Comparison of ENCODE assay signal across 17 cellular contexts in genomic region chr17:82959990-82960418, GRCh38.
"Had no signal": no experiment of that assay in that cellular context is flagged by ENCODE, and none has a peak within 500 bp of the region (broad histone marks: within the 10 kb centered on the region; RNA-seq: fewer than 3 reads in every experiment).

No MANE protein-coding gene starts in this region.

- H3K27me3 ChIP-seq: esophagus muscularis mucosa, hepatocyte, ovary, upper lobe of left lung had no signal

- H3K27ac ChIP-seq: esophagus muscularis mucosa, hepatocyte, ovary, upper lobe of left lung had no signal

- H3K4me3 Mint-ChIP-seq: activated naive CD4-positive, alpha-beta T cell treated with anti-CD3 and anti-CD28 coated beads for 36 hours; activated T-helper 1 cell treated with anti-CD3 and anti-CD28 coated beads, Interleukin-12 subunit alpha, Interleukin-12 subunit beta, Interleukin-2, Interleukin-4 antibody, amounts not matched to agents 30 ng/mL and 10 ng/mL and 1 ng/mL, durations not matched to agents 14 hours and 24 hours and 36 hours; neural crest cell had no signal

- H3K9me3 ChIP-seq: ovary, SK-N-SH, upper lobe of left lung had no signal

- H3K4me3 ChIP-seq: esophagus muscularis mucosa, hepatocyte, ovary, upper lobe of left lung had no signal

- DNase-seq: activated CD4-positive, alpha-beta T cell treated with anti-CD3 and anti-CD28 coated beads for 1 hour; activated CD4-positive, alpha-beta T cell treated with anti-CD3 and anti-CD28 coated beads, Interleukin-2, amount 50 U/mL, for 4 hours; activated naive CD4-positive, alpha-beta T cell treated with anti-CD3 and anti-CD28 coated beads for 36 hours; SHP77; SK-N-SH; small intestine; stimulated activated CD4-positive, alpha-beta T cell treated with anti-CD3 and anti-CD28 coated beads, Interleukin-4, amount 100 ng/mL, for 4 hours; stimulated activated CD8-positive, alpha-beta memory T cell treated with anti-CD3 and anti-CD28 coated beads, Interleukin-4, amount 100 ng/mL, for 48 hours; stimulated activated naive CD4-positive, alpha-beta T cell treated with Interleukin-2 at 50 U/mL for 16 hours; T-helper 1 cell; T1000 had no signal

- H3K27ac Mint-ChIP-seq: activated naive CD4-positive, alpha-beta T cell treated with anti-CD3 and anti-CD28 coated beads for 36 hours; activated T-helper 1 cell treated with anti-CD3 and anti-CD28 coated beads, Interleukin-12 subunit alpha, Interleukin-12 subunit beta, Interleukin-2, Interleukin-4 antibody, amounts not matched to agents 30 ng/mL and 10 ng/mL and 1 ng/mL, durations not matched to agents 14 hours and 24 hours and 36 hours had no signal

- H3K36me3 ChIP-seq: ovary, upper lobe of left lung had no signal
